14 cellular contexts compared by ENCODE assay signal in the genomic region with DNA sequence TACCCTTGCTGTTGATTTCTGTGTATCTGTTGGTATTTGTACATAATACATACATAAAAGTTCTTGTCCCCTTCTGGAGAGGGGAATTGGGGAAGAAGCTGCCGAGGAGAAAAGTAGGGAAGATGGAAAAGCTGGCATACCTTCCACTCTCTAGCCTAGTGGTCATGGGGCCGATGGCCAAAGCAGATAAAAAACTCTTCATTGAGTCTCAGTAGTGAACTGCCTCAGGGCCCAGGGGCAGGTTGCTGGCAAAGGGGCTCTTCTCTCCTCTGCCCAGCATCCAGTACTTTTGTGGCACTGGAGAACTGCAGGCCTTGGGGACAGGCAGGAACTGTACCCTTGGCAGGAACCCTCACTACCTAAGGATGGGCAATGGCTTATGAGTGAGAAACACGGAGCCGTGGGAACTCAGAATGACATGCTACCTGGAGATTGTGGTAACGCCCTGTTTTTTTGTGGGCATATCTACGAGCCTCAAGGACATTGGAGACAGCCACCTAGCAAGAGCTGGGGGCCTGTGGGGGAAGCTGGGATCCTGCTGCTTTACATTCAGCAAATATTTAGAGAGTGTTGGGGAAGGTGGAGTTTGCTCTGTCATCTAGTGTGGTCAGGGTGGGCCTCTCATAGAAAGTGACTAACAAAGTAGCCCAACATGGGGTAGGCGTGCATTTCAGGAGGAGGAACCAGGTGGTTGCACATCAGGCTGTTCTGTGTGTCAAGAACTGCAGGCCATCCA. TPM values are rescaled to one million over a fixed set of nuclear protein-coding genes. Genes with fewer than 3 reads are reported as not detected.
A peak's percentile ranks its signal among the peaks of the same experiment; 100 is the strongest.
DNase-seq lines count a peak whose midpoint lies in the region; ATAC-seq, FAIRE-seq and TF ChIP-seq lines count a peak whose summit lies in the region.
"Had no signal": no experiment of that assay in that cellular context is flagged by ENCODE, and none has a peak within 500 bp of the region (broad histone marks: within the 10 kb centered on the region; RNA-seq: fewer than 3 reads in every experiment).

No MANE protein-coding gene starts in this region.

- FAIRE-seq in kidney (lab: Jason Lieb, UNC) = no peak
- no peak for FAIRE-seq in HTR-8/SVneo (lab: Jason Lieb, UNC)

- ATAC-seq in activated CD4-positive, alpha-beta T cell treated with anti-CD3 and anti-CD28 coated beads for 36 hours = no peak
- ATAC-seq in RWPE2 (ENCODE audit: low read depth) = no peak
- ATAC-seq in GM18502 (IDR thresholded peaks at IDR 0.05; ENCODE audit: poor library complexity, unreplicated experiment) = no peak

- H3K27ac ChIP-seq in RWPE2 (ENCODE audit: poor library complexity, severe bottlenecking) (peak overlapping the region; percentile 100), kidney (ENCODE audit: low read depth in 2 of 2, low read length in 2 of 2) (peak overlapping the region; percentile 95 to 97), skeletal muscle tissue (ENCODE audit: low read depth, low read length) (peak overlapping the region; percentile 75)
- H3K27ac ChIP-seq: thoracic aorta had no signal

- CTCF ChIA-PET in activated CD4-positive, alpha-beta T cell treated with anti-CD3 and anti-CD28 coated beads for 36 hours (lab: Charles Lee) = no interaction called here

- peak overlapping the region in 1 of 2 donors; percentile 63 for H3K9ac ChIP-seq in kidney (ENCODE audit: low read length in 2 of 2)
- H3K9ac ChIP-seq in skeletal muscle tissue (ENCODE audit: low read depth in 1 of 3, low read length in 3 of 3) = no peak overlapping the region

- H3K36me3 ChIP-seq in RWPE2 (ENCODE audit: low read depth) = no peaks in the 10 kb centered on the region
- H3K36me3 ChIP-seq in kidney (ENCODE audit: control insufficient read depth in 1 of 2, insufficient read depth in 2 of 2, low read length in 2 of 2) = no peaks in the 10 kb centered on the region
- no peaks in the 10 kb centered on the region for H3K36me3 ChIP-seq in skeletal muscle tissue (ENCODE audit: control insufficient read depth in 3 of 3, insufficient read depth in 3 of 3, low read length in 3 of 3)
- H3K36me3 ChIP-seq: thoracic aorta had no signal

- peaks cover 14% of the 10 kb centered on the region for H3K27me3 Mint-ChIP-seq in activated CD4-positive, alpha-beta T cell treated with anti-CD3 and anti-CD28 coated beads for 36 hours

- DNase-seq in activated CD4-positive, alpha-beta T cell treated with anti-CD3 and anti-CD28 coated beads for 36 hours = peak; percentile 9
- no peak for DNase-seq in activated CD4-positive, alpha-beta T cell treated with anti-CD3 and anti-CD28 coated beads, Interleukin-2, amount 50 U/mL, for 1 hour
- DNase-seq in RWPE2 (ENCODE audit: low spot score) (no peak), kidney (no peak), HTR-8/SVneo (ENCODE audit: insufficient read length, low spot score) (no peak), GM10266 (ENCODE audit: extremely low spot score) (no peak)
- DNase-seq: cortex of kidney, NCI-H1417 had no signal

- intact Hi-C loops in activated CD4-positive, alpha-beta T cell treated with anti-CD3 and anti-CD28 coated beads for 36 hours (cut with DNase I, micrococcal nuclease) = loop anchor here (5.0 kb wide), 5 partner anchors 75 to 935 kb away; a partner anchor contains a TSS
- intact Hi-C loops in kidney (cut with DNase I) = no loop called here

- no peak overlapping the region for H3K27ac Mint-ChIP-seq in activated CD4-positive, alpha-beta T cell treated with anti-CD3 and anti-CD28 coated beads for 36 hours
- H3K27ac Mint-ChIP-seq: T-helper 2 cell treated with Interferon-gamma antibody and Interleukin-4, amounts not matched to agents 5 μg/mL and 100 μg/mL, for 36 hours had no signal

- POLR2A ChIA-PET in activated CD4-positive, alpha-beta T cell treated with anti-CD3 and anti-CD28 coated beads for 36 hours (lab: Charles Lee) = no interaction called here

- H3K4me3 ChIP-seq in RWPE2 (ENCODE audit: severe bottlenecking) (no peak overlapping the region), kidney (ENCODE audit: low read length in 2 of 2) (no peak overlapping the region), skeletal muscle tissue (ENCODE audit: low read length in 3 of 3) (no peak overlapping the region)
- H3K4me3 ChIP-seq: thoracic aorta had no signal

- no peaks in the 10 kb centered on the region for H3K9me3 Mint-ChIP-seq in activated CD4-positive, alpha-beta T cell treated with anti-CD3 and anti-CD28 coated beads for 36 hours (ENCODE audit: low read depth)
- H3K9me3 Mint-ChIP-seq: T-helper 2 cell treated with Interferon-gamma antibody and Interleukin-4, amounts not matched to agents 5 μg/mL and 100 μg/mL, for 36 hours had no signal

- no peaks in the 10 kb centered on the region for H3K27me3 ChIP-seq in RWPE2 (ENCODE audit: insufficient read depth, poor library complexity, severe bottlenecking)
- H3K27me3 ChIP-seq in skeletal muscle tissue (ENCODE audit: control insufficient read depth in 3 of 3, insufficient read depth in 3 of 3, low read length in 3 of 3) = no peaks in the 10 kb centered on the region

- H3K4me1 ChIP-seq in RWPE2 (ENCODE audit: insufficient read depth, poor library complexity, severe bottlenecking) = peaks cover 80% of the 10 kb centered on the region
- H3K4me1 ChIP-seq in kidney (ENCODE audit: control insufficient read depth in 1 of 2, insufficient read depth in 1 of 2, low read depth in 1 of 2, low read length in 2 of 2) = peaks cover 41 to 53% of the 10 kb centered on the region in 2 donors
- peaks cover 64 to 85% (median 81%) of the 10 kb centered on the region in 3 donors for H3K4me1 ChIP-seq in skeletal muscle tissue (ENCODE audit: control insufficient read depth in 3 of 3, insufficient read depth in 3 of 3, low read length in 3 of 3)

- H3K4me1 Mint-ChIP-seq in activated CD4-positive, alpha-beta T cell treated with anti-CD3 and anti-CD28 coated beads for 36 hours = peaks cover 56% of the 10 kb centered on the region

- no peak overlapping the region for H3K4me3 Mint-ChIP-seq in activated CD4-positive, alpha-beta T cell treated with anti-CD3 and anti-CD28 coated beads for 36 hours
- H3K4me3 Mint-ChIP-seq: T-helper 2 cell treated with Interferon-gamma antibody and Interleukin-4, amounts not matched to agents 5 μg/mL and 100 μg/mL, for 36 hours had no signal

- TF ChIP-seq CTCF in RWPE2 (IDR thresholded peaks at IDR 0.05; ENCODE audit: poor library complexity, severe bottlenecking) (no peak), kidney (IDR thresholded peaks at IDR 0.05; ENCODE audit: borderline replicate concordance, extremely low read depth, insufficient read depth) (no peak), GM10266 (IDR thresholded peaks at IDR 0.05; ENCODE audit: control insufficient read depth, insufficient read depth, low read depth, missing control alignments) (no peak)

- no peaks in the 10 kb centered on the region for H3K36me3 Mint-ChIP-seq in activated CD4-positive, alpha-beta T cell treated with anti-CD3 and anti-CD28 coated beads for 36 hours (ENCODE audit: low read depth)

- H3K9me3 ChIP-seq in RWPE2 (ENCODE audit: severe bottlenecking) (no peaks in the 10 kb centered on the region), kidney (ENCODE audit: control insufficient read depth in 1 of 2, low read length in 2 of 2) (no peaks in the 10 kb centered on the region), skeletal muscle tissue (ENCODE audit: control insufficient read depth in 3 of 3, low read length in 3 of 3) (no peaks in the 10 kb centered on the region)
- H3K9me3 ChIP-seq: thoracic aorta had no signal

RNA-seq across cellular contexts. Expression of a gene that starts 22.6 kb away (rescaled TPM):
- not detected for total RNA-seq in activated CD4-positive, alpha-beta T cell treated with anti-CD3 and anti-CD28 coated beads for 36 hours
- 302 TPM for total RNA-seq in kidney
- 13.4 TPM for polyA plus RNA-seq in kidney (ENCODE audit: insufficient read depth, low read depth, low replicate concordance)
- 17.2 TPM for total RNA-seq in skeletal muscle tissue
- total RNA-seq: mononuclear cell, NCI-H460 had no signal

Comparison
In these comparisons a context has a peak if more than half of its experiments do, and no peak if none do; other contexts are left out.
1. RNA of a gene that starts 22.6 kb away (total RNA-seq): 302 TPM in kidney (single experiment) and 17.2 TPM in skeletal muscle tissue (single experiment); not detected in activated CD4-positive, alpha-beta T cell treated with anti-CD3 and anti-CD28 coated beads for 36 hours; every median in the first group is over 10 times any median in the second.
2. Peak in every context shown above with its lines, with median percentiles within 50 percentile points of each other: H3K27ac ChIP-seq.